In the genomic region with DNA sequence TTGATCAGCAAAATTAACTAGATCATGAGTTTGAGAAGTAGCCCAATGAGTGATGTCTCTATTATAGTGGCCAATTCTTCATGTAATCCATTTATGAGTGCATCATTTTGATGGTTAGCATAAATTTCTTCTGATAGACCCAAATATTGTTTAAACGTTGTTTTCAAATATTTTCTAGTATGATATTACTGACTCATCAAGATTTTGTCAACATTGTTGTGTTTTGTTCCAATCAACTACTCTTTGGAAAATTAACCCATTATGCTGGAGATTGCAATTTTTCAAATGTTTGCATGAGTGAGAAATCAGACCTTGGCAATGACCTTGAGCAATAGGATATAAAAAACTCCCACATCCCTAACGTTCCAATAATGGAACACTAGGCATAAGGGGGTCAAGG, we compare ENCODE assay signal across 27 cellular contexts.
"Had no signal": no experiment of that assay in that cellular context is flagged by ENCODE, and none has a peak within 500 bp of the region (broad histone marks: within the 10 kb centered on the region; RNA-seq: fewer than 3 reads in every experiment).

No MANE protein-coding gene starts in this region.

- H3K27me3 ChIP-seq: stomach, suprapubic skin, testis, thyroid gland, tibial artery, tibial nerve, transverse colon, upper lobe of left lung, upper lobe of right lung, uterus, vagina had no signal

- H3K9me3 ChIP-seq: stomach, suprapubic skin, testis, thoracic aorta, thyroid gland, tibial artery, tibial nerve, transverse colon, upper lobe of left lung, upper lobe of right lung, uterus, vagina had no signal

- DNase-seq: stimulated activated CD4-positive, alpha-beta T cell treated with anti-CD3 and anti-CD28 coated beads, Interleukin-2, amount 100 ng/mL, for 48 hours; stimulated activated CD4-positive, alpha-beta T cell treated with anti-CD3 and anti-CD28 coated beads, Interleukin-4, amount 100 ng/mL, for 1 hour; stimulated activated CD4-positive, alpha-beta T cell treated with anti-CD3 and anti-CD28 coated beads, Interleukin-4, amount 100 ng/mL, for 24 hours; stimulated activated CD4-positive, alpha-beta T cell treated with anti-CD3 and anti-CD28 coated beads, Interleukin-4, amount 100 ng/mL, for 4 hours; stimulated activated CD8-positive, alpha-beta memory T cell treated with anti-CD3 and anti-CD28 coated beads, Interleukin-4, amount 100 ng/mL, for 48 hours; stimulated activated naive B cell treated with anti-CD40 and anti-IgM and Interleukin-4, amounts not matched to agents 10 μg/mL and 1 μg/mL and 100 μg/mL, for 72 hours; stimulated activated naive CD4-positive, alpha-beta T cell; stimulated activated naive CD4-positive, alpha-beta T cell treated with Interleukin-2 at 50 U/mL for 16 hours; stimulated activated naive CD8-positive, alpha-beta T cell treated with anti-CD3 and anti-CD28 coated beads, Interleukin-15, amount 100 ng/mL, for 72 hours; stimulated activated naive CD8-positive, alpha-beta T cell treated with anti-CD3 and anti-CD28 coated beads, Interleukin-15, Interleukin-2, amounts not matched to agents 100 U/mL and 50 U/mL, for 24 hours; stomach; substantia nigra; testis; thyroid gland; tibial artery; transverse colon; trophoblast cell; upper lobe of left lung; upper lobe of right lung; uterus had no signal

- H3K4me3 ChIP-seq: stomach, suprapubic skin, testis, thoracic aorta, thyroid gland, tibial artery, tibial nerve, transverse colon, upper lobe of left lung, upper lobe of right lung, uterus, vagina had no signal

- H3K4me1 ChIP-seq: stomach, suprapubic skin, testis, thyroid gland, transverse colon, upper lobe of left lung, upper lobe of right lung, uterus, vagina had no signal

- H3K36me3 ChIP-seq: stomach, suprapubic skin, thoracic aorta, thyroid gland, tibial artery, tibial nerve, transverse colon, upper lobe of left lung, upper lobe of right lung, uterus, vagina had no signal

- ATAC-seq: stimulated activated effector memory CD8-positive, alpha-beta T cell treated with anti-CD3 and anti-CD28 coated beads, Interleukin-12 subunit alpha, Interleukin-12 subunit beta, amount 100 ng/mL, for 72 hours; stimulated activated memory B cell treated with anti-CD40 and anti-IgM and Interleukin-4, amounts not matched to agents 10 μg/mL and 1 μg/mL and 100 μg/mL, for 72 hours; stimulated activated naive B cell treated with anti-CD40 and anti-IgM and Interleukin-4, amounts not matched to agents 10 μg/mL and 1 μg/mL and 100 μg/mL, for 72 hours; stimulated activated naive CD8-positive, alpha-beta T cell treated with anti-CD3 and anti-CD28 coated beads, Interleukin-15, amount 100 ng/mL, for 72 hours; stimulated activated naive CD8-positive, alpha-beta T cell treated with anti-CD3 and anti-CD28 coated beads, Interleukin-15, Interleukin-2, amounts not matched to agents 100 U/mL and 50 U/mL, for 24 hours; upper lobe of right lung had no signal

- H3K27ac ChIP-seq: stomach, suprapubic skin, testis, thoracic aorta, thyroid gland, tibial artery, tibial nerve, transverse colon, upper lobe of left lung, upper lobe of right lung, uterus, vagina had no signal

- FAIRE-seq: urothelium cell line had no signal
